Comparison of ENCODE assay signal across 8 cellular contexts in genomic region chr19:11375143-11375948, GRCh38. TPM values are rescaled to one million over a fixed set of nuclear protein-coding genes. Genes with fewer than 3 reads are reported as not detected.
DNase-seq lines count a peak whose midpoint lies in the region; ATAC-seq, FAIRE-seq and TF ChIP-seq lines count a peak whose summit lies in the region.

No MANE protein-coding gene starts in this region.

- H3K4me2 ChIP-seq in endothelial cell of umbilical vein (ENCODE audit: insufficient read depth, low read length) = peak overlapping the region; percentile 87

- POLR2A ChIA-PET in endothelial cell of umbilical vein (lab: Charles Lee) = interaction anchor here (0.6 to 1.6 kb wide), 4 partner anchors 9 to 31 kb away, joined by 3 to 4 read pairs (median 4); partner anchors contain the start of gene EPOR

- FAIRE-seq in endothelial cell of umbilical vein (lab: Jason Lieb, UNC) = no peak

- peak overlapping the region; percentile 68 for H3K27ac ChIP-seq in endothelial cell of umbilical vein (ENCODE audit: insufficient read depth, low read depth, low read length)

- peak; percentile 78 for TF ChIP-seq POLR2A in endothelial cell of umbilical vein (IDR thresholded peaks at IDR 0.05; ENCODE audit: low read depth, low read length)

- H3K4me3 Mint-ChIP-seq in natural killer cell (no peak overlapping the region), type B pancreatic cell (no peak overlapping the region)

- peak; percentile 82 for DNase-seq in DMS 273 (lab: John Stamatoyannopoulos, UW; ENCODE audit: unreplicated experiment)
- no peak for DNase-seq in DMS 273 treated with DMSO at 0.1 percent for 48 hours (lab: John Stamatoyannopoulos, UW)
- peak; percentile 73 for DNase-seq in NCI-H510A (lab: John Stamatoyannopoulos, UW)
- peak; percentile 35 to 51 for DNase-seq in activated CD8-positive, alpha-beta memory T cell treated with anti-CD3 and anti-CD28 coated beads for 4 hours (ENCODE audit: low read depth in 2 of 2)
- DNase-seq in endothelial cell of umbilical vein (ENCODE audit: low read depth, low spot score) = peak; percentile 67
- DNase-seq in natural killer cell = peak; percentile 59
- DNase-seq in type B pancreatic cell (ENCODE audit: extremely low spot score, unreplicated experiment) = no peak

- peaks cover 42% of the 10 kb centered on the region for H3K4me1 ChIP-seq in endothelial cell of umbilical vein (ENCODE audit: control insufficient read depth, extremely low read depth, insufficient read depth, low read length)

- dilution Hi-C loops in endothelial cell of umbilical vein (cut with MboI; ENCODE audit: extremely low pct_ligation_motif_present, low sequenced_read_pairs) = no loop called here

- H3K9me3 ChIP-seq in endothelial cell of umbilical vein (replicated peaks; ENCODE audit: control insufficient read depth, insufficient read depth, low read length) = no peaks in the 10 kb centered on the region

- ATAC-seq in natural killer cell (peak; percentile 25 to 51 (median 30)), HG02678 (IDR thresholded peaks at IDR 0.05; ENCODE audit: unreplicated experiment) (no peak)

- no peaks in the 10 kb centered on the region for H3K9me1 ChIP-seq in endothelial cell of umbilical vein (replicated peaks; ENCODE audit: control insufficient read depth, extremely low read depth, insufficient read depth, low read length)

- H3K4me1 Mint-ChIP-seq in natural killer cell = peaks cover 12% of the 10 kb centered on the region in 2 donors
- peaks cover 21% of the 10 kb centered on the region for H3K4me1 Mint-ChIP-seq in type B pancreatic cell (ENCODE audit: unreplicated experiment)

- H3K79me2 ChIP-seq in endothelial cell of umbilical vein (ENCODE audit: control insufficient read depth, insufficient read depth, low read length) = peaks cover 6% of the 10 kb centered on the region

- no peaks in the 10 kb centered on the region for H3K27me3 Mint-ChIP-seq in natural killer cell (ENCODE audit: low read depth in 2 of 2)
- no peaks in the 10 kb centered on the region for H3K27me3 Mint-ChIP-seq in type B pancreatic cell

- CTCF ChIA-PET in endothelial cell of umbilical vein (lab: Charles Lee) = interaction anchor here (1.0 to 2.8 kb wide), 11 partner anchors 8 to 107 kb away, joined by 3 to 20 read pairs (median 4); partner anchors contain the start of genes CCDC159, EPOR, ODAD3 and PRKCSH

- H3K36me3 Mint-ChIP-seq in natural killer cell (no peaks in the 10 kb centered on the region), type B pancreatic cell (peaks cover 3% of the 10 kb centered on the region)

- TSS peak; percentile 77 for BruUV-seq in endothelial cell of umbilical vein (replicated peaks; lab: Mats Ljungman, UMichigan)

- H3K27me3 ChIP-seq in endothelial cell of umbilical vein (ENCODE audit: control insufficient read depth in 2 of 2, insufficient read depth in 2 of 2, low read length in 2 of 2) = no peaks in the 10 kb centered on the region

- H3K27ac Mint-ChIP-seq in natural killer cell (no peak overlapping the region), type B pancreatic cell (peak overlapping the region; percentile 60)

- H3K9ac ChIP-seq in endothelial cell of umbilical vein (replicated peaks; ENCODE audit: extremely low read depth, insufficient read depth, low read length) = peak overlapping the region; percentile 50

- TF ChIP-seq CTCF in endothelial cell of umbilical vein (IDR thresholded peaks at IDR 0.05; ENCODE audit: extremely low read depth in 1 of 2, insufficient read depth in 1 of 2, low read depth in 1 of 2, low read length in 2 of 2) (no peak), natural killer cell (IDR thresholded peaks at IDR 0.05) (no peak), type B pancreatic cell (conservative IDR thresholded peaks at IDR 0.05) (no peak)

- H3K36me3 ChIP-seq in endothelial cell of umbilical vein (ENCODE audit: control insufficient read depth in 2 of 2, extremely low read depth in 1 of 2, insufficient read depth in 2 of 2, low read length in 2 of 2) = no peaks in the 10 kb centered on the region

- H3K9me3 Mint-ChIP-seq in natural killer cell (no peaks in the 10 kb centered on the region), type B pancreatic cell (no peaks in the 10 kb centered on the region)

- intact Hi-C loops in endothelial cell of umbilical vein (cut with micrococcal nuclease) (loop anchor here (1.0 to 2.0 kb wide), 2 partner anchors 29 to 37 kb away; partner anchors contain the start of genes CCDC159, RAB3D and TMEM205), natural killer cell (cut with micrococcal nuclease) (loop anchor here (1.0 to 10.0 kb wide), 4 partner anchors 21 to 129 kb away; partner anchors contain the start of genes CCDC159, ODAD3, PLPPR2 and PRKCSH)

- H3K4me3 ChIP-seq in endothelial cell of umbilical vein (replicated peaks in 1 of 3; ENCODE audit: insufficient read depth in 1 of 3, low read depth in 1 of 3, low read length in 3 of 3) = peak overlapping the region; percentile 21 to 65 (median 31)

- H2AFZ ChIP-seq in endothelial cell of umbilical vein (ENCODE audit: low read depth, low read length) = peak overlapping the region; percentile 56

- no peaks in the 10 kb centered on the region for H4K20me1 ChIP-seq in endothelial cell of umbilical vein (replicated peaks; ENCODE audit: control insufficient read depth, extremely low read depth, insufficient read depth, low read length)

TF ChIP-seq in endothelial cell of umbilical vein, 7 proteins besides CTCF, POLR2A, EP300 and RAD21 (continues in another document):
- no peak for TF ChIP-seq MYC (IDR thresholded peaks at IDR 0.05; ENCODE audit: low read depth, low read length)
- peak; percentile 12 for TF ChIP-seq POLR2AphosphoS5 (IDR thresholded peaks at IDR 0.05; ENCODE audit: insufficient read depth, low read depth, low read length)

RNA-seq across cellular contexts. Expression of gene SWSAP1, which starts 0.9 kb away (rescaled TPM):
- 2.7 and 3.7 TPM in 2 replicates for total RNA-seq in endothelial cell of umbilical vein
- polyA plus RNA-seq in endothelial cell of umbilical vein = 4.4 and 4.8 TPM in 2 replicates
- polyA plus RNA-seq in endothelial cell of umbilical vein (2011; cell fraction: cytosol; rRNA removed) = 2.2 and 3.3 TPM in 2 replicates
- polyA plus RNA-seq in endothelial cell of umbilical vein (2011; cell fraction: nucleus; rRNA removed) = 1.5 and 1.7 TPM in 2 replicates
- 2.3 and 2.8 TPM in 2 replicates for polyA plus RNA-seq in endothelial cell of umbilical vein (2012)
- polyA minus RNA-seq in endothelial cell of umbilical vein = 0.49 and 1.6 TPM in 2 replicates
- polyA minus RNA-seq in endothelial cell of umbilical vein (2011; cell fraction: cytosol; rRNA and poly(A)+ RNA removed) = 0.92 TPM
- polyA minus RNA-seq in endothelial cell of umbilical vein (2011; cell fraction: nucleus; rRNA and poly(A)+ RNA removed) = 0.72 and 1.5 TPM in 2 replicates
- total RNA-seq in natural killer cell = 1 to 10 TPM; 2.1 to 2.9 (median 2.8) TPM
- total RNA-seq in type B pancreatic cell (ENCODE audit: low replicate concordance) = 2.7 and 4.3 TPM in 2 replicates

RNA-seq across cellular contexts. Expression of gene EPOR, which starts 8.8 kb away (rescaled TPM):
- total RNA-seq in endothelial cell of umbilical vein = 11.4 and 12.6 TPM in 2 replicates
- 17.3 and 23.5 TPM in 2 replicates for polyA plus RNA-seq in endothelial cell of umbilical vein
- 9.6 and 12.8 TPM in 2 replicates for polyA plus RNA-seq in endothelial cell of umbilical vein (2011; cell fraction: cytosol; rRNA removed)
- 12.7 and 14.8 TPM in 2 replicates for polyA plus RNA-seq in endothelial cell of umbilical vein (2011; cell fraction: nucleus; rRNA removed)
- 7.1 and 7.4 TPM in 2 replicates for polyA plus RNA-seq in endothelial cell of umbilical vein (2012)
- polyA minus RNA-seq in endothelial cell of umbilical vein = 8.6 and 9.9 TPM in 2 replicates
- polyA minus RNA-seq in endothelial cell of umbilical vein (2011; cell fraction: cytosol; rRNA and poly(A)+ RNA removed) = 10.3 TPM
- 2.7 and 4.0 TPM in 2 replicates for polyA minus RNA-seq in endothelial cell of umbilical vein (2011; cell fraction: nucleus; rRNA and poly(A)+ RNA removed)
- total RNA-seq in natural killer cell = 10 to 100 TPM in 2 of 3 donors, 1 to 10 TPM in 1; 7.6 to 10.7 (median 10.3) TPM
- 9.2 and 11.4 TPM in 2 replicates for total RNA-seq in type B pancreatic cell (ENCODE audit: low replicate concordance)

RNA-seq across cellular contexts. Expression of gene PLPPR2, which starts 20.1 kb away (rescaled TPM):
- total RNA-seq in endothelial cell of umbilical vein (22.8 and 23.7 TPM in 2 replicates), natural killer cell (10 to 100 TPM; 13.3 to 21.1 (median 16.1) TPM), type B pancreatic cell (ENCODE audit: low replicate concordance) (11.1 and 15.9 TPM in 2 replicates)
- polyA plus RNA-seq in endothelial cell of umbilical vein = 28.7 and 34.5 TPM in 2 replicates
- polyA plus RNA-seq in endothelial cell of umbilical vein (2011; cell fraction: cytosol; rRNA removed) = 14.0 and 19.1 TPM in 2 replicates
- 36.5 and 47.7 TPM in 2 replicates for polyA plus RNA-seq in endothelial cell of umbilical vein (2011; cell fraction: nucleus; rRNA removed)
- polyA plus RNA-seq in endothelial cell of umbilical vein (2012) = 24.8 and 32.4 TPM in 2 replicates
- 10.7 and 14.5 TPM in 2 replicates for polyA minus RNA-seq in endothelial cell of umbilical vein
- 6.2 TPM for polyA minus RNA-seq in endothelial cell of umbilical vein (2011; cell fraction: cytosol; rRNA and poly(A)+ RNA removed)
- 5.4 and 14.8 TPM in 2 replicates for polyA minus RNA-seq in endothelial cell of umbilical vein (2011; cell fraction: nucleus; rRNA and poly(A)+ RNA removed)

RNA-seq across cellular contexts. Expression of gene CCDC159, which starts 29.0 kb away (rescaled TPM):
- total RNA-seq in endothelial cell of umbilical vein (30.3 and 31.6 TPM in 2 replicates), natural killer cell (10 to 100 TPM; 86.9 to 94.9 (median 91.8) TPM), type B pancreatic cell (ENCODE audit: low replicate concordance) (9.6 and 12.1 TPM in 2 replicates)
- 28.2 and 30.0 TPM in 2 replicates for polyA plus RNA-seq in endothelial cell of umbilical vein
- 20.0 and 24.7 TPM in 2 replicates for polyA plus RNA-seq in endothelial cell of umbilical vein (2011; cell fraction: cytosol; rRNA removed)
- 181 and 184 TPM in 2 replicates for polyA plus RNA-seq in endothelial cell of umbilical vein (2011; cell fraction: nucleus; rRNA removed)
- 24.1 and 35.7 TPM in 2 replicates for polyA plus RNA-seq in endothelial cell of umbilical vein (2012)
- polyA minus RNA-seq in endothelial cell of umbilical vein = 12.7 and 27.0 TPM in 2 replicates
- 2.5 TPM for polyA minus RNA-seq in endothelial cell of umbilical vein (2011; cell fraction: cytosol; rRNA and poly(A)+ RNA removed)
- polyA minus RNA-seq in endothelial cell of umbilical vein (2011; cell fraction: nucleus; rRNA and poly(A)+ RNA removed) = 21.9 and 31.9 TPM in 2 replicates

RNA-seq across cellular contexts. Expression of gene TMEM205, which starts 29.3 kb away (rescaled TPM):
- total RNA-seq in endothelial cell of umbilical vein = 57.3 and 58.9 TPM in 2 replicates
- polyA plus RNA-seq in endothelial cell of umbilical vein = 345 and 364 TPM in 2 replicates
- 252 and 288 TPM in 2 replicates for polyA plus RNA-seq in endothelial cell of umbilical vein (2011; cell fraction: cytosol; rRNA removed)
- polyA plus RNA-seq in endothelial cell of umbilical vein (2011; cell fraction: nucleus; rRNA removed) = 148 and 156 TPM in 2 replicates
- 85.8 and 87.3 TPM in 2 replicates for polyA plus RNA-seq in endothelial cell of umbilical vein (2012)
- 99.9 and 106 TPM in 2 replicates for polyA minus RNA-seq in endothelial cell of umbilical vein
- polyA minus RNA-seq in endothelial cell of umbilical vein (2011; cell fraction: cytosol; rRNA and poly(A)+ RNA removed) = 20.3 TPM
- polyA minus RNA-seq in endothelial cell of umbilical vein (2011; cell fraction: nucleus; rRNA and poly(A)+ RNA removed) = 14.5 and 17.6 TPM in 2 replicates
- total RNA-seq in natural killer cell = 10 to 100 TPM; 25.0 to 29.9 (median 29.5) TPM
- 58.6 and 68.3 TPM in 2 replicates for total RNA-seq in type B pancreatic cell (ENCODE audit: low replicate concordance)

Comparison
In these comparisons a context has a peak if more than half of its experiments do, and no peak if none do; other contexts are left out.
1. DNase-seq: peak in DMS 273 (single experiment), NCI-H510A (single experiment), activated CD8-positive, alpha-beta memory T cell treated with anti-CD3 and anti-CD28 coated beads for 4 hours (2 of 2), endothelial cell of umbilical vein (single experiment) and natural killer cell (single experiment); none in DMS 273 treated with DMSO at 0.1 percent for 48 hours (single experiment) and type B pancreatic cell (single experiment).